In the genomic region with DNA sequence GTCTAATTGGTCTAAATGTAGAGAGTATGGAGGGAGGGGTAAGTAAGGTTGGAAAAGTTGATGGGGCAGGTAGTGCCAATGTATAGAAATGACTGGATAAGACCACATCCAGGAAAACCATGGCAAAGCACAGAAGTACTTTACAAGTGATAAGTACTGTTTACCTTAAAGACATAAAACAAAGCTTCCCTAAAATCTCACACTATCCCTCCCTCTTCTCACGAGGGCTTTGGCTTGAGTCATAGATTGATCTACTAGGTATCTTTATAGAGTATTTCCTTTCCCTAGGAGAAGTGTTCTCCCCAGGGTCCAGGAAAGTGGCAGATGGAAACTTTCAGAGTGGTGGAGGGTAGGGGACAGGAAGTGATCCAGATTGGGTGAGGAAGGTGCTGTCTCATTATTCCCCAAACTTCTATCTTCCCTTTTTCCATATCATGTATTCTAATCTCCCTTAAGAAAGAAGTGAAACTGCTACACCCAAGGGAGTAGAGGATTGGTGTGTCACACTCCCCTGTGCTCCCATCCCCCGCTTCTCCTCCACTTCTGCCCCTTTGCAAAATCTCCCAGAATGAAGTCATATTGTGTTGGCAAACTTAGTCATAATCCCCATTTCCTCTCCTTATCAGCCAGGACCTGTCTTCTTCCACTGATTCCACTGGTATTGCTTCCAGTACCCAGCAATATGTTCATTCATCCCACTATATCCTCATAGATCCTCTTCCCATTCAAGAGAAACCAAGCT, we compare ENCODE assay signal across 16 cellular contexts. TPM values are rescaled to one million over a fixed set of nuclear protein-coding genes. Genes with fewer than 3 reads are reported as not detected.
DNase-seq lines count a peak whose midpoint lies in the region; ATAC-seq, FAIRE-seq and TF ChIP-seq lines count a peak whose summit lies in the region.
"Had no signal": no experiment of that assay in that cellular context is flagged by ENCODE, and none has a peak within 500 bp of the region (broad histone marks: within the 10 kb centered on the region; RNA-seq: fewer than 3 reads in every experiment).

No MANE protein-coding gene starts in this region.

- H3K9me3 ChIP-seq in colonic mucosa, result no peaks in the 10 kb centered on the region
- H3K9me3 ChIP-seq: testis had no signal

- WGBS in mesendoderm (ENCODE audit: extremely low coverage, insufficient coverage, low lambda C conversion rate), result no CpG with 5 or more reads among the region's 2 CpGs

- no peak overlapping the region for H3K4ac ChIP-seq in mesendoderm (ENCODE audit: low read depth, low read length)

- H3K9ac ChIP-seq in colonic mucosa (ENCODE audit: low read depth in 2 of 2, low read length in 2 of 2), result no peak overlapping the region
- H3K9ac ChIP-seq in mesendoderm (ENCODE audit: low read length), result no peak overlapping the region

- H2AK5ac ChIP-seq in mesendoderm (ENCODE audit: low read length), result no peak overlapping the region

- H4K5ac ChIP-seq in mesendoderm (ENCODE audit: low read length), result no peak overlapping the region

- DNase-seq in H54 (ENCODE audit: insufficient read length, low spot score), result no peak
- DNase-seq in NCI-H226, result peak; percentile 75
- no peak for DNase-seq in colonic mucosa
- peak; percentile 11 for DNase-seq in mesendoderm
- DNase-seq in activated CD8-positive, alpha-beta memory T cell treated with anti-CD3 and anti-CD28 coated beads for 24 hours, result no peak
- no peak for DNase-seq in nucleus accumbens (lab: John Stamatoyannopoulos, UW)
- DNase-seq in anterior cingulate cortex (lab: John Stamatoyannopoulos, UW), result no peak
- DNase-seq: activated CD8-positive, alpha-beta T cell treated with anti-CD3 and anti-CD28 coated beads for 36 hours; activated naive CD4-positive, alpha-beta T cell treated with Interleukin-2 at 50 U/mL for 16 hours; CD8-positive, alpha-beta memory T cell; islet precursor cell; testis had no signal

- H3K36me3 ChIP-seq in colonic mucosa, result no peaks in the 10 kb centered on the region
- no peaks in the 10 kb centered on the region for H3K36me3 ChIP-seq in mesendoderm (ENCODE audit: control insufficient read depth, insufficient read depth, low read length)

- H3K4me3 ChIP-seq in colonic mucosa (no peak overlapping the region), mesendoderm (ENCODE audit: low read length) (no peak overlapping the region)
- H3K4me3 ChIP-seq: K562, smooth muscle cell, testis had no signal

- H3K4me1 ChIP-seq in colonic mucosa (peaks cover 9% of the 10 kb centered on the region), mesendoderm (ENCODE audit: control insufficient read depth, low read depth, low read length) (peaks cover 7% of the 10 kb centered on the region)

- H3K27me3 ChIP-seq in colonic mucosa, result no peaks in the 10 kb centered on the region
- H3K27me3 ChIP-seq in mesendoderm (ENCODE audit: insufficient read depth, low read length, poor library complexity), result no peaks in the 10 kb centered on the region
- H3K27me3 ChIP-seq: testis had no signal

- H2BK15ac ChIP-seq in mesendoderm (replicated peaks; ENCODE audit: low read depth), result no peak overlapping the region

- H3K79me1 ChIP-seq in mesendoderm (ENCODE audit: low read length), result no peaks in the 10 kb centered on the region

- ATAC-seq in HG03135 (IDR thresholded peaks at IDR 0.05; ENCODE audit: unreplicated experiment), result no peak
- ATAC-seq: activated CD8-positive, alpha-beta T cell treated with anti-CD3 and anti-CD28 coated beads for 36 hours; K562 had no signal

- H3K4me2 ChIP-seq in mesendoderm (ENCODE audit: low read length), result no peak overlapping the region
- H3K4me2 ChIP-seq: smooth muscle cell had no signal

- no peak overlapping the region for H4K8ac ChIP-seq in mesendoderm (ENCODE audit: low read depth, low read length)

- H3K27ac ChIP-seq in colonic mucosa (peak overlapping the region; percentile 7), mesendoderm (ENCODE audit: low read depth, low read length) (no peak overlapping the region)
- H3K27ac ChIP-seq: testis had no signal

- no peak overlapping the region for H2BK5ac ChIP-seq in mesendoderm (ENCODE audit: low read length)

- TF ChIP-seq POLR2A in H54 (IDR thresholded peaks at IDR 0.05; ENCODE audit: low read depth, low read length), result no peak

- H3K79me2 ChIP-seq in mesendoderm (ENCODE audit: control insufficient read depth, insufficient read depth, low read length), result no peaks in the 10 kb centered on the region

- no peak overlapping the region for H3K23ac ChIP-seq in mesendoderm (ENCODE audit: low read length)

- intact Hi-C loops in colonic mucosa (cut with DNase I), result no loop called here

- no peak overlapping the region for H3K56ac ChIP-seq in mesendoderm (ENCODE audit: low read length)

- no peak overlapping the region for H2BK120ac ChIP-seq in mesendoderm (ENCODE audit: low read depth, low read length)

- H3K18ac ChIP-seq in mesendoderm (ENCODE audit: low read length), result no peak overlapping the region

- TF ChIP-seq CTCF in colonic mucosa (IDR thresholded peaks at IDR 0.05), result no peak

- peak; percentile 45 for FAIRE-seq in H54 (lab: Jason Lieb, UNC)
- FAIRE-seq: K562 had no signal

RNA-seq across cellular contexts. Expression of gene IL33, which starts 14.6 kb away (rescaled TPM):
- 10 to 100 TPM in 1 of 2 donors, 1 to 10 TPM in 1; 5.0 to 16.4 TPM for total RNA-seq in colonic mucosa
- polyA plus RNA-seq in mesendoderm (2013, experiment 1 of 2), result 0.32 TPM
- 0.36 TPM for polyA plus RNA-seq in mesendoderm (2013, experiment 2 of 2)
- total RNA-seq: activated CD8-positive, alpha-beta T cell treated with anti-CD3 and anti-CD28 coated beads for 36 hours; CD8-positive, alpha-beta memory T cell; K562; neural crest cell had no signal
- polyA plus RNA-seq: CD8-positive, alpha-beta memory T cell; K562 had no signal

Comparison
In these comparisons a context has a peak if more than half of its experiments do, and no peak if none do; other contexts are left out.
1. DNase-seq: peak in NCI-H226 (single experiment) and mesendoderm (single experiment); none in H54 (single experiment), colonic mucosa (single experiment), activated CD8-positive, alpha-beta memory T cell treated with anti-CD3 and anti-CD28 coated beads for 24 hours (single experiment), nucleus accumbens (0 of 56) and anterior cingulate cortex (0 of 58).